Comparison of ENCODE assay signal across 10 cellular contexts in the genomic region with DNA sequence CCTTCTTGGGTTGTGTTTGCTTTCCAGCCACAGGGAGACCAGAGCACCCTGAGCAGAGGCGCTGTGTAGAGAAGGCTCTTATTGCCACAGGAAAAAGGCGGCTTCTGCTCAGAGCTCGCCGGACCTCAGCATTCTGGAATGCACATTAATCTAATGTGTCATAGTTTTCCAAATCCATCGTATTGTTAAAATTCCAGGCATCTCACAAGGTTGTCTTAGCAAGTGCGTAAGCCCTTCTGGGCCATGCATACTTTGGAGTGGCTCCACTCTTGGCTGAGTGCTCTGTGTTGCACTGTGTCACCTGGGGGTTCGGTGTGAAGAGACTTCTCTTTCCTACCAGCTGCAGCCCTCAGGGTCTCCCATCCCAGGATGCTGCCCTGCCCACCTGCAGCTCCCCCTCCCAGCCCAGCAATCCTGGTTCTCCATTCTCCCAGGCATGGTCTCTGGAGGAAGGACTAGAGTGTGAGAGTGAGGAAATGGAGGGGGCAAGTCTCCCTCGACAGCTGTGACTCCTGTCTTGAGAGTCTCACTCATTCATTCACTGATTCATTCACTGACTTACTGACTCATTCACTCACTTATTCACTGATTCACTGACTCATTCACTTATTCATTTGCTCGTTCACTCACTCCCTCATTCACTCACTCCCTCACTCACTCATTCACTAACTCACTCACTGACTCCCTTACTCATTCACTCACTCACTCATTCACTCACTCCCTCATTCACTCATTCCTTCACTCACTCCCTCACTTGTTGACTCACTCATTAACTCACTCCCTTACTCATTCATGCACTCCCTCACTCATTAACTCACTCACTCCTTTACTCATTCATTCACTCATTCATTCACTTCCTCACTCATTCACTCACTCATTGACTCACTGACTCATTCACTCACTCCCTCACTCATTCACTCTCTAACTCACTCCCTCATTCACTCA.
DNase-seq lines count a peak whose midpoint lies in the region; ATAC-seq and TF ChIP-seq lines count a peak whose summit lies in the region.
"Had no signal": no experiment of that assay in that cellular context is flagged by ENCODE, and none has a peak within 500 bp of the region (broad histone marks: within the 10 kb centered on the region; RNA-seq: fewer than 3 reads in every experiment).

No MANE protein-coding gene starts in this region.

- H3K4me1 ChIP-seq in HAP-1 = no peaks in the 10 kb centered on the region

- TF ChIP-seq CTCF in brain microvascular endothelial cell (IDR thresholded peaks at IDR 0.05; ENCODE audit: low read depth, low read length, missing control alignments) = no peak

- H3K4me3 Mint-ChIP-seq in stimulated activated naive CD8-positive, alpha-beta T cell treated with anti-CD3 and anti-CD28 coated beads, Interleukin-15, amount 100 ng/mL, for 72 hours = no peak overlapping the region

- no peak overlapping the region for H3K27ac ChIP-seq in brain microvascular endothelial cell
- peak overlapping the region; percentile 4 for H3K27ac ChIP-seq in layer of hippocampus (ENCODE audit: low read depth, low read length)
- H3K27ac ChIP-seq: gastrocnemius medialis, HL-60 had no signal

- H3K36me3 ChIP-seq in brain microvascular endothelial cell (replicated peaks) (no peaks in the 10 kb centered on the region), HAP-1 (replicated peaks) (no peaks in the 10 kb centered on the region)
- H3K36me3 ChIP-seq: gastrocnemius medialis had no signal

- peak; percentile 39 for ATAC-seq in stimulated activated naive CD8-positive, alpha-beta T cell treated with anti-CD3 and anti-CD28 coated beads, Interleukin-15, Interleukin-2, amounts not matched to agents 100 U/mL and 50 U/mL, for 24 hours
- no peak for ATAC-seq in stimulated activated naive CD8-positive, alpha-beta T cell treated with anti-CD3 and anti-CD28 coated beads, Interleukin-15, amount 100 ng/mL, for 72 hours
- ATAC-seq in HG02884 (IDR thresholded peaks at IDR 0.05; ENCODE audit: unreplicated experiment) (no peak), GM21529 (IDR thresholded peaks at IDR 0.05; ENCODE audit: unreplicated experiment) (no peak)
- ATAC-seq: gastrocnemius medialis had no signal

- H3K4me3 ChIP-seq in brain microvascular endothelial cell (ENCODE audit: low read depth, low read length) = no peak overlapping the region
- H3K4me3 ChIP-seq in HAP-1 = no peak overlapping the region
- H3K4me3 ChIP-seq: gastrocnemius medialis had no signal

- H3K27me3 Mint-ChIP-seq in stimulated activated naive CD8-positive, alpha-beta T cell treated with anti-CD3 and anti-CD28 coated beads, Interleukin-15, amount 100 ng/mL, for 72 hours = no peaks in the 10 kb centered on the region

- H3K9me3 Mint-ChIP-seq in stimulated activated naive CD8-positive, alpha-beta T cell treated with anti-CD3 and anti-CD28 coated beads, Interleukin-15, amount 100 ng/mL, for 72 hours = no peaks in the 10 kb centered on the region

- H3K27me3 ChIP-seq in brain microvascular endothelial cell (replicated peaks) = no peaks in the 10 kb centered on the region
- no peaks in the 10 kb centered on the region for H3K27me3 ChIP-seq in layer of hippocampus (ENCODE audit: control insufficient read depth, insufficient read depth, low read length)
- H3K27me3 ChIP-seq in HAP-1 (ENCODE audit: low read depth) = no peaks in the 10 kb centered on the region
- H3K27me3 ChIP-seq: gastrocnemius medialis had no signal

- no peak overlapping the region for H3K27ac Mint-ChIP-seq in stimulated activated naive CD8-positive, alpha-beta T cell treated with anti-CD3 and anti-CD28 coated beads, Interleukin-15, amount 100 ng/mL, for 72 hours

- no peak for DNase-seq in stimulated activated naive CD8-positive, alpha-beta T cell treated with anti-CD3 and anti-CD28 coated beads, Interleukin-15, Interleukin-2, amounts not matched to agents 100 U/mL and 50 U/mL, for 24 hours
- no peak for DNase-seq in stimulated activated naive CD8-positive, alpha-beta T cell treated with anti-CD3 and anti-CD28 coated beads, Interleukin-15, amount 100 ng/mL, for 72 hours
- peak; percentile 59 for DNase-seq in brain microvascular endothelial cell
- DNase-seq in HAP-1 (ENCODE audit: low spot score in 2 of 2) = no peak
- DNase-seq in HT-29 (ENCODE audit: low spot score) = no peak
- DNase-seq: gastrocnemius medialis had no signal

- H3K9me3 ChIP-seq in HAP-1 = no peaks in the 10 kb centered on the region
- H3K9me3 ChIP-seq: gastrocnemius medialis had no signal

- H3K4me1 Mint-ChIP-seq in stimulated activated naive CD8-positive, alpha-beta T cell treated with anti-CD3 and anti-CD28 coated beads, Interleukin-15, amount 100 ng/mL, for 72 hours = no peaks in the 10 kb centered on the region

- in situ Hi-C loops in brain microvascular endothelial cell (cut with HindIII; ENCODE audit: low pct_ligation_motif_present, low sequenced_read_pairs) = no loop called here
- in situ Hi-C loops in HAP-1 (cut with MboI; ENCODE audit: low sequenced_read_pairs) = no loop called here
